Comparison of ENCODE assay signal across 25 cellular contexts in genomic region chr2:217407466-217407865, GRCh38.
DNase-seq lines count a peak whose midpoint lies in the region; TF ChIP-seq lines count a peak whose summit lies in the region.
"Had no signal": no experiment of that assay in that cellular context is flagged by ENCODE, and none has a peak within 500 bp of the region (broad histone marks: within the 10 kb centered on the region; RNA-seq: fewer than 3 reads in every experiment).

No MANE protein-coding gene starts in this region.

- H3K9me3 ChIP-seq in esophagus muscularis mucosa: no peaks in the 10 kb centered on the region
- no peaks in the 10 kb centered on the region for H3K9me3 ChIP-seq in uterus
- H3K9me3 ChIP-seq: A549, Caco-2, SJSA1 had no signal

- DNase-seq in DMS 273 treated with DMSO at 0.1 percent for 48 hours (lab: John Stamatoyannopoulos, UW) (peak; percentile 87), NCI-H446 treated with DMSO at 0.1 percent for 48 hours (lab: John Stamatoyannopoulos, UW) (peak; percentile 90), esophagus muscularis mucosa (ENCODE audit: extremely low spot score) (peak; percentile 47), uterus (no peak), NAMALWA (ENCODE audit: low spot score) (no peak)
- DNase-seq in stimulated activated CD8-positive, alpha-beta memory T cell treated with anti-CD3 and anti-CD28 coated beads, Interleukin-4, amount 100 ng/mL, for 48 hours: no peak
- no peak for DNase-seq in stimulated activated naive CD4-positive, alpha-beta T cell (lab: John Stamatoyannopoulos, UW)
- DNase-seq: C1 segment of cervical spinal cord; Caco-2; DND-41; H9; Kasumi-1; MV-4-11; NCI-H1105 treated with DMSO at 0.1 percent for 48 hours; NCI-H146; NCI-H2029; NCI-H748 treated with DMSO at 0.1 percent for 48 hours; NK-92 treated with Interleukin-12 subunit alpha and Interleukin-12 subunit beta, amount 100 ng/mL, for 24 hours; PC-9; Right ventricle myocardium superior; T-cell had no signal

- WGBS in esophagus muscularis mucosa: 92% methylated on average over 4 of the region's 4 CpGs

- intact Hi-C loops in esophagus muscularis mucosa (cut with DNase I): no loop called here
- intact Hi-C loops in uterus (cut with DNase I; ENCODE audit: low total_unique reads): no loop called here

- no peak for TF ChIP-seq POLR2A in esophagus muscularis mucosa (IDR thresholded peaks at IDR 0.05; ENCODE audit: low read depth)
- TF ChIP-seq POLR2A in uterus (IDR thresholded peaks at IDR 0.05): no peak

- no peak overlapping the region for H3K4me3 ChIP-seq in esophagus muscularis mucosa
- H3K4me3 ChIP-seq in uterus: no peak overlapping the region
- H3K4me3 ChIP-seq: A549, GM23338, K562, PC-9, SJSA1 had no signal

- no peak for TF ChIP-seq EP300 in esophagus muscularis mucosa (IDR thresholded peaks at IDR 0.05)

- H3K27me3 ChIP-seq in esophagus muscularis mucosa: no peaks in the 10 kb centered on the region
- no peaks in the 10 kb centered on the region for H3K27me3 ChIP-seq in uterus
- H3K27me3 ChIP-seq: SJSA1 had no signal

- TF ChIP-seq CTCF in esophagus muscularis mucosa (IDR thresholded peaks at IDR 0.05) (no peak), uterus (IDR thresholded peaks at IDR 0.05) (no peak)

- peaks cover 22 to 55% (median 46%) of the 10 kb centered on the region in 4 donors for H3K4me1 ChIP-seq in esophagus muscularis mucosa
- H3K4me1 ChIP-seq in uterus: peaks cover 10 to 33% of the 10 kb centered on the region in 2 donors
- H3K4me1 ChIP-seq: Caco-2, SJSA1 had no signal

- H3K36me3 ChIP-seq in esophagus muscularis mucosa (no peaks in the 10 kb centered on the region), uterus (no peaks in the 10 kb centered on the region)
- H3K36me3 ChIP-seq: SJSA1 had no signal

- no peak overlapping the region for H3K27ac ChIP-seq in esophagus muscularis mucosa (replicated peaks in 1 of 4)
- H3K27ac ChIP-seq in uterus: peak overlapping the region; percentile 19 to 46
- H3K27ac ChIP-seq: A549, PC-9, SJSA1 had no signal

Comparison
In these comparisons a context has a peak if more than half of its experiments do, and no peak if none do; other contexts are left out.
1. DNase-seq: peak in DMS 273 treated with DMSO at 0.1 percent for 48 hours (single experiment), NCI-H446 treated with DMSO at 0.1 percent for 48 hours (single experiment) and esophagus muscularis mucosa (single experiment); none in uterus (0 of 2), stimulated activated CD8-positive, alpha-beta memory T cell treated with anti-CD3 and anti-CD28 coated beads, Interleukin-4, amount 100 ng/mL, for 48 hours (single experiment), stimulated activated naive CD4-positive, alpha-beta T cell (0 of 6) and NAMALWA (single experiment).
2. H3K27ac ChIP-seq: peak in uterus (2 of 2); none in esophagus muscularis mucosa (0 of 4).